19 cellular contexts compared by ENCODE assay signal in the genomic region with DNA sequence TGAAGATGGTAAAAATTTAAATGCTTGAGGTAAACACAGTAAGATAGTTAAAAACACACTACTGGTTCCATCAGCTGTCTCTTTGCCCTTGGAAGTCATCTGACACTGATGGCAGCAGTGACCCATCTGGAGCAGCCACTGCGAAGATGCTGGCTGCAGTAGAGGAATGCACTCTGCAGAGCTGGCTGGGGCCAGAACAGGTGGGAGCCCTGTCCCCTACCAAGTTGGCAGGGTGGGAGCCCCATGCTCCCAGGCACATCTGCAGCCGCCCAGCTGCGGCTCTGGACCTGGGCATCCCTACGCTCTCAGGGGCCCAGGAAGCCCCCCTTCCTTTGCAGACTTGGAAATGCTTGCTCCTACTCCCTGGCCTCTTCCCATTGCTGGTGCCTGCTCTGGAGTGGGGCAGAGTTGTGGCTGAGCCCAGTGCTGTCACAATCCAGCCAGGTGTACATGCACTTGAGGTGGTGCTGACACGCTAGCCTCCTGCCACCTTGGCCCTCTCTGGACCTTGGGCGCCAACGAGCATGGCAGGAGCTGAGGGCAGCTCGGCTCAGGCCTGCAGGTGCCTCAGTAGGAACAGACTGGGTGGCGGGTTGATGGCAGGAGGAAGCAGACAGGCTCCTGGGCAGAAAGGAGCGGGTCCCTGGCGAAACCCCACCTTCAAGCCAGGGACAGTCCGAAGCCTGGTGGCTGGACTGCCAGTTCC.
"Had no signal": no experiment of that assay in that cellular context is flagged by ENCODE, and none has a peak within 500 bp of the region (broad histone marks: within the 10 kb centered on the region; RNA-seq: fewer than 3 reads in every experiment).

No MANE protein-coding gene starts in this region.

- H3K4me1 ChIP-seq: foreskin keratinocyte had no signal

- H3K9me3 ChIP-seq: right atrium auricular region, sigmoid colon, stomach, thoracic aorta, transverse colon had no signal

- H3K4me3 ChIP-seq: coronary artery, right atrium auricular region, sigmoid colon, stomach, thoracic aorta, transverse colon had no signal

- H3K27ac Mint-ChIP-seq: endodermal cell; natural killer cell treated with Interleukin-12 subunit alpha and Interleukin-12 subunit beta and Interleukin-15 and Interleukin-18, amount 100 ng/mL, for 72 hours had no signal

- H3K27ac ChIP-seq: coronary artery, foreskin keratinocyte, right atrium auricular region, sigmoid colon, stomach, thoracic aorta, transverse colon had no signal

- DNase-seq: central memory CD4-positive, alpha-beta T cell; effector CD4-positive, alpha-beta T cell; endodermal cell; erythroblast; foreskin keratinocyte; head of caudate nucleus; hypothalamus; islet precursor cell; left cardiac atrium; sigmoid colon; stimulated activated CD4-positive, alpha-beta T cell treated with anti-CD3 and anti-CD28 coated beads, Interleukin-12 subunit alpha, Interleukin-12 subunit beta, amount 100 ng/mL, for 4 hours; stimulated activated naive CD4-positive, alpha-beta T cell; stomach; substantia nigra had no signal

- H3K4me3 Mint-ChIP-seq: endodermal cell; natural killer cell treated with Interleukin-12 subunit alpha and Interleukin-12 subunit beta and Interleukin-15 and Interleukin-18, amount 100 ng/mL, for 72 hours had no signal

- H3K27me3 ChIP-seq: foreskin keratinocyte, right atrium auricular region, sigmoid colon, stomach, transverse colon had no signal

- H3K36me3 ChIP-seq: right atrium auricular region, sigmoid colon, thoracic aorta, transverse colon had no signal

- H3K27me3 Mint-ChIP-seq: natural killer cell treated with Interleukin-12 subunit alpha and Interleukin-12 subunit beta and Interleukin-15 and Interleukin-18, amount 100 ng/mL, for 72 hours had no signal

- H3K9me3 Mint-ChIP-seq: endodermal cell; natural killer cell treated with Interleukin-12 subunit alpha and Interleukin-12 subunit beta and Interleukin-15 and Interleukin-18, amount 100 ng/mL, for 72 hours had no signal

- ATAC-seq: foreskin keratinocyte, left cardiac atrium had no signal

- H3K36me3 Mint-ChIP-seq: natural killer cell treated with Interleukin-12 subunit alpha and Interleukin-12 subunit beta and Interleukin-15 and Interleukin-18, amount 100 ng/mL, for 72 hours had no signal
